In genomic region chr4:85905761-85906160, GRCh38 we compare ENCODE assay signal across 30 cellular contexts.
DNase-seq lines count a peak whose midpoint lies in the region; FAIRE-seq and TF ChIP-seq lines count a peak whose summit lies in the region.
"Had no signal": no experiment of that assay in that cellular context is flagged by ENCODE, and none has a peak within 500 bp of the region (broad histone marks: within the 10 kb centered on the region; RNA-seq: fewer than 3 reads in every experiment).

No MANE protein-coding gene starts in this region.

- TF ChIP-seq CTCF in parathyroid adenoma (IDR thresholded peaks at IDR 0.05), result no peak

- FAIRE-seq in frontal cortex (lab: Jason Lieb, UNC), result no peak
- FAIRE-seq: A204.1, H1, HTR-8/SVneo, pancreas had no signal

- H2AFZ ChIP-seq in parathyroid adenoma, result no peak overlapping the region

- H3K4me1 ChIP-seq in parathyroid adenoma, result peaks cover 4% of the 10 kb centered on the region
- H3K4me1 ChIP-seq: breast epithelium, uterus had no signal

- H3K79me2 ChIP-seq in parathyroid adenoma, result no peaks in the 10 kb centered on the region

- peak; percentile 6 for DNase-seq in NCI-H345 (lab: John Stamatoyannopoulos, UW)
- no peak for DNase-seq in NCI-H345 treated with DMSO at 0.1 percent for 48 hours (lab: John Stamatoyannopoulos, UW; ENCODE audit: unreplicated experiment)
- DNase-seq in NCI-H187 (lab: John Stamatoyannopoulos, UW), result peak; percentile 53 to 64
- peak; percentile 80 for DNase-seq in NCI-H69 (lab: John Stamatoyannopoulos, UW)
- DNase-seq in mucosa of gallbladder (ENCODE audit: low spot score), result no peak
- DNase-seq in D341Med (ENCODE audit: low spot score), result no peak
- no peak for DNase-seq in frontal cortex (ENCODE audit: low spot score in 2 of 2)
- DNase-seq: activated CD4-positive, alpha-beta T cell treated with anti-CD3 and anti-CD28 coated beads for 4 hours; activated naive CD4-positive, alpha-beta T cell treated with anti-CD3 and anti-CD28 coated beads, Interleukin-2, amount 10 ng/mL, durations not matched to agents 7 days and 5 days; activated T-cell treated with anti-CD3 and anti-CD28 coated beads, Interleukin-2, amount 50 U/mL, for 48 hours; amygdala; CD8-positive, alpha-beta memory T cell; endodermal cell; foreskin melanocyte; hippocampal formation; KBM-7; NCI-H510A; pancreas; stimulated activated naive CD4-positive, alpha-beta T cell treated with Interleukin-2 at 50 U/mL for 16 hours; T-helper 2 cell; uterus had no signal

- no peak overlapping the region for H3K4me3 ChIP-seq in parathyroid adenoma (ENCODE audit: low read depth, low read length)
- H3K4me3 ChIP-seq: breast epithelium, coronary artery, esophagus muscularis mucosa, pancreas, SK-N-MC, thoracic aorta, uterus had no signal

- H3K36me3 ChIP-seq in parathyroid adenoma (ENCODE audit: control insufficient read depth, insufficient read depth, low read length), result no peaks in the 10 kb centered on the region
- H3K36me3 ChIP-seq: breast epithelium, esophagus muscularis mucosa, pancreas, thoracic aorta, uterus had no signal

- no peaks in the 10 kb centered on the region for H3K27me3 ChIP-seq in parathyroid adenoma (ENCODE audit: control insufficient read depth, insufficient read depth, low read length)
- H3K27me3 ChIP-seq: breast epithelium, esophagus muscularis mucosa, pancreas, uterus had no signal

- H3K9me3 ChIP-seq in parathyroid adenoma (ENCODE audit: control insufficient read depth, low read length), result no peaks in the 10 kb centered on the region
- H3K9me3 ChIP-seq: breast epithelium, esophagus muscularis mucosa, pancreas, thoracic aorta, uterus had no signal

- no peak overlapping the region for H3K4me2 ChIP-seq in parathyroid adenoma (ENCODE audit: low read length)

- no peak overlapping the region for H3K9ac ChIP-seq in parathyroid adenoma

- peak overlapping the region; percentile 19 for H3K27ac ChIP-seq in parathyroid adenoma
- H3K27ac ChIP-seq: breast epithelium, coronary artery, esophagus muscularis mucosa, pancreas, SK-N-MC, thoracic aorta, uterus had no signal

Comparison
In these comparisons a context has a peak if more than half of its experiments do, and no peak if none do; other contexts are left out.
1. DNase-seq: peak in NCI-H345 (single experiment), NCI-H187 (2 of 2) and NCI-H69 (single experiment); none in NCI-H345 treated with DMSO at 0.1 percent for 48 hours (single experiment), mucosa of gallbladder (single experiment), D341Med (single experiment) and frontal cortex (0 of 2).